ENCODE assay signal across 26 cellular contexts in the genomic region with DNA sequence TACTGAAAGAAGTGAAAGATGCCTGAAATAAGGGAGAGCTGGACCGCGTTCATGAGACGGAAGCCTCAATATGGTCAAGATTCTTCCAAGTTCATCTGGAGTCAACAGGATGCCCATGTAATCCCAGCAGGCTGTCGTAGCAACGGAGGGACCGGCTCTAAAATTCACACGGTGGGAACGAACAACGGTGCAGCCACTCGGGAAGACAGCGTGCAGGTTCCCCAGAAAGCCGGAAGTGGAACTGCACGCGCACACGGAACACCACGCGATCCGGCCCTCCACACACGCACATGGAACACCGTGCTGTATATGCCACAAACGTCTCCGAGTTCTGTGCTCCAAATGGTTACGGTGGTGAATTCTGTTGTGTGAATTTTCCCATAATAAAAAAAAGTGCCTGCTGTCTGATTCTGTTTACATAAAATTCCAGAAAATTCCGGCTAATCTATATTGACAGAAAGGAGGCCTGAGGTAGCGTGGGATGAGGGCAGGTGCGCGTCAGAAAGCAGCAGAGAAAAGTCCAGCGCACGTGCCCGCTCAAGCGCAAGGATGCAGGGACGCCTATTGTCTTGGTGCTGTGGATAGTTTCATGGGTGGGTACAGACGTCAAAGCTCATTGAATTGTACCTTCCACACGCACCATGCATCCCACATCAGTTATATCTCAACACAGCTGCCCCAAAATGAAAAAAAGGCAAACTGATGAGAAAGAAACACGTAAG. TPM values are rescaled to one million over a fixed set of nuclear protein-coding genes. Genes with fewer than 3 reads are reported as not detected.
DNase-seq lines count a peak whose midpoint lies in the region; ATAC-seq and TF ChIP-seq lines count a peak whose summit lies in the region.
"Had no signal": no experiment of that assay in that cellular context is flagged by ENCODE, and none has a peak within 500 bp of the region (broad histone marks: within the 10 kb centered on the region; RNA-seq: fewer than 3 reads in every experiment).

No MANE protein-coding gene starts in this region.

- peaks cover 11% of the 10 kb centered on the region for H3K4me1 ChIP-seq in CD4-positive, CD25-positive, alpha-beta regulatory T cell (ENCODE audit: control insufficient read depth, insufficient read depth, low read length, poor library complexity, severe bottlenecking)
- peaks cover 4% of the 10 kb centered on the region; the same call in 1 of the 2 replicates for H3K4me1 ChIP-seq in GM23248 (ENCODE audit: insufficient read depth)
- H3K4me1 ChIP-seq: esophagus squamous epithelium, left lung, sigmoid colon, transverse colon had no signal

- H3K27me3 Mint-ChIP-seq in CD4-positive, CD25-positive, alpha-beta regulatory T cell: no peaks in the 10 kb centered on the region
- H3K27me3 Mint-ChIP-seq in naive thymus-derived CD8-positive, alpha-beta T cell: no peaks in the 10 kb centered on the region

- peaks cover 0 to 17% (median 3%) of the 10 kb centered on the region in 7 donors for H3K9me3 Mint-ChIP-seq in CD4-positive, CD25-positive, alpha-beta regulatory T cell
- H3K9me3 Mint-ChIP-seq in naive thymus-derived CD8-positive, alpha-beta T cell: peaks cover 0 to 26% (median 13%) of the 10 kb centered on the region in 9 donors

- H3K27ac Mint-ChIP-seq in CD4-positive, CD25-positive, alpha-beta regulatory T cell: peak overlapping the region; percentile 25 to 96 (median 71)
- H3K27ac Mint-ChIP-seq in naive thymus-derived CD8-positive, alpha-beta T cell: peak overlapping the region in 8 of 10 donors; percentile 11 to 97 (median 78)
- H3K27ac Mint-ChIP-seq: nephron had no signal

- no peaks in the 10 kb centered on the region for H4K20me1 ChIP-seq in GM23248 (ENCODE audit: insufficient read depth)

- no peaks in the 10 kb centered on the region for H3K27me3 ChIP-seq in CD4-positive, CD25-positive, alpha-beta regulatory T cell (ENCODE audit: control insufficient read depth, insufficient read depth, low read length)
- H3K27me3 ChIP-seq in GM23248 (replicated peaks; ENCODE audit: insufficient read depth) (no peaks in the 10 kb centered on the region), MG63 (no peaks in the 10 kb centered on the region)
- H3K27me3 ChIP-seq: esophagus squamous epithelium, left lung, sigmoid colon, transverse colon had no signal

- no peaks in the 10 kb centered on the region for H3K79me2 ChIP-seq in GM23248 (ENCODE audit: insufficient read depth)

- no peak overlapping the region for H3K4me3 ChIP-seq in CD4-positive, CD25-positive, alpha-beta regulatory T cell (ENCODE audit: low read depth, low read length)
- H3K4me3 ChIP-seq in GM23248 (no peak overlapping the region), MG63 (no peak overlapping the region)
- H3K4me3 ChIP-seq: esophagus squamous epithelium, left lung, sigmoid colon, transverse colon had no signal

- peaks cover 10 to 24% (median 17%) of the 10 kb centered on the region in 4 donors for H3K4me1 Mint-ChIP-seq in CD4-positive, CD25-positive, alpha-beta regulatory T cell
- H3K4me1 Mint-ChIP-seq in naive thymus-derived CD8-positive, alpha-beta T cell: peaks cover 17 to 35% (median 22%) of the 10 kb centered on the region in 4 donors

- in situ Hi-C loops in GM23248 (cut with MboI): no loop called here

- H3K4me2 ChIP-seq in GM23248 (ENCODE audit: unreplicated experiment): no peak overlapping the region
- H3K4me2 ChIP-seq: KMS-11 had no signal

- no peak overlapping the region for H3K27ac ChIP-seq in CD4-positive, CD25-positive, alpha-beta regulatory T cell (ENCODE audit: insufficient read depth, low read length, poor library complexity, severe bottlenecking)
- H3K27ac ChIP-seq in VCaP (peak overlapping the region; percentile 32; the same call in 1 of the 2 replicates), GM23248 (no peak overlapping the region)
- H3K27ac ChIP-seq: esophagus squamous epithelium, KMS-11, left lung, sigmoid colon, transverse colon, WERI-Rb-1 had no signal

- H3K9me2 ChIP-seq in GM23248 (ENCODE audit: insufficient read depth): no peaks in the 10 kb centered on the region

- WGBS in GM23248 (ENCODE audit: low coverage in 1 of 2, low lambda C conversion rate in 2 of 2, missing lambda C conversion rate in 2 of 2), 2 experiments: 89 to 90% methylated on average over 35 of the region's 35 CpGs

- DNase-seq in activated CD4-positive, CD25-positive, alpha-beta regulatory T cell treated with anti-CD3 and anti-CD28 coated beads, Interleukin-2, amount 50 U/mL, for 72 hours: peak; percentile 7
- no peak for DNase-seq in CD4-positive, CD25-positive, alpha-beta regulatory T cell
- DNase-seq in naive thymus-derived CD8-positive, alpha-beta T cell: no peak
- DNase-seq in NCI-H1105 treated with DMSO at 0.1 percent for 48 hours (lab: John Stamatoyannopoulos, UW): no peak
- no peak for DNase-seq in GM23248
- DNase-seq in MG63: no peak
- DNase-seq: activated CD4-positive, alpha-beta T cell treated with anti-CD3 and anti-CD28 coated beads, Interleukin-2, amount 50 U/mL, for 48 hours; activated gamma-delta T cell; amygdala; cortex of kidney; DMS79 treated with DMSO at 0.1 percent for 48 hours; esophagus squamous epithelium; hypothalamus; MV-4-11; NCI-H1694; NK-92 treated with Interleukin-12 subunit alpha and Interleukin-12 subunit beta, amount 100 ng/mL, for 24 hours; sigmoid colon; transverse colon; WERI-Rb-1 had no signal

- POLR2A ChIA-PET in naive thymus-derived CD8-positive, alpha-beta T cell (lab: Charles Lee): no interaction called here

- 0 out of 2 replicates have a peak, but pooled peaks cover 3% of the 10 kb centered on the region for H3F3A ChIP-seq in GM23248 (ENCODE audit: insufficient read depth)

- H3K4me3 Mint-ChIP-seq in CD4-positive, CD25-positive, alpha-beta regulatory T cell: no peak overlapping the region
- H3K4me3 Mint-ChIP-seq in naive thymus-derived CD8-positive, alpha-beta T cell: peak overlapping the region in 1 of 10 donors; percentile 49
- H3K4me3 Mint-ChIP-seq: mesothelial cell of epicardium, nephron had no signal

- peaks cover 10 to 21% of the 10 kb centered on the region in 2 experiments for H3K9me3 ChIP-seq in CD4-positive, CD25-positive, alpha-beta regulatory T cell (ENCODE audit: control insufficient read depth in 2 of 2, low read length in 2 of 2)
- no peaks in the 10 kb centered on the region for H3K9me3 ChIP-seq in GM23248 (ENCODE audit: low read depth)
- H3K9me3 ChIP-seq in MG63: peaks cover 8% of the 10 kb centered on the region

- TF ChIP-seq CTCF in VCaP (conservative IDR thresholded peaks at IDR 0.05): no peak

- no peak overlapping the region for H3K9ac ChIP-seq in GM23248
- H3K9ac ChIP-seq: KMS-11 had no signal

- no peak overlapping the region for H2AFZ ChIP-seq in GM23248

- peaks cover 12% of the 10 kb centered on the region for H3K36me3 ChIP-seq in CD4-positive, CD25-positive, alpha-beta regulatory T cell (ENCODE audit: control insufficient read depth, insufficient read depth, low read length)
- H3K36me3 ChIP-seq in GM23248 (ENCODE audit: low read depth) (no peaks in the 10 kb centered on the region), MG63 (peaks cover 9% of the 10 kb centered on the region)

- no peak for ATAC-seq in activated CD4-positive, CD25-positive, alpha-beta regulatory T cell treated with anti-CD3 and anti-CD28 coated beads, Interleukin-2, amount 50 U/mL, for 24 hours
- no peak for ATAC-seq in CD4-positive, CD25-positive, alpha-beta regulatory T cell (ENCODE audit: low read depth in 2 of 2)
- ATAC-seq in naive thymus-derived CD8-positive, alpha-beta T cell: no peak
- ATAC-seq: left lung, Panc1 had no signal

- peaks cover 21% of the 10 kb centered on the region for H3K36me3 Mint-ChIP-seq in CD4-positive, CD25-positive, alpha-beta regulatory T cell
- peaks cover 19 to 40% (median 31%) of the 10 kb centered on the region in 3 donors for H3K36me3 Mint-ChIP-seq in naive thymus-derived CD8-positive, alpha-beta T cell

RNA-seq across cellular contexts. Expression of gene PPP2R3B, which starts 31.2 kb away (rescaled TPM):
- total RNA-seq in CD4-positive, CD25-positive, alpha-beta regulatory T cell: 23.5 TPM
- 1 to 10 TPM; 4.8 to 9.9 (median 7.0) TPM for polyA plus RNA-seq in CD4-positive, CD25-positive, alpha-beta regulatory T cell
- total RNA-seq in naive thymus-derived CD8-positive, alpha-beta T cell: 10 to 100 TPM; 52.9 to 56.4 TPM
- polyA plus RNA-seq in naive thymus-derived CD8-positive, alpha-beta T cell: 10 to 100 TPM in 1 of 3 donors, 1 to 10 TPM in 2; 7.4 to 12.9 (median 9.2) TPM
- 16.6 and 20.5 TPM in 2 replicates for total RNA-seq in GM23248 (2014; rRNA removed; shearing (Covaris generic))
- polyA plus RNA-seq in GM23248 (2016; fragmentation: Nextera tagmentation; extraction: Ambion mirVana): 4.7 and 7.4 TPM in 2 replicates
- total RNA-seq in MG63 (2014; rRNA removed; shearing (Covaris generic); ENCODE audit: low replicate concordance): 21.5 and 31.7 TPM in 2 replicates

RNA-seq across cellular contexts. Expression of gene GTPBP6, which starts 36.9 kb away (rescaled TPM):
- total RNA-seq in CD4-positive, CD25-positive, alpha-beta regulatory T cell: 62.2 TPM
- polyA plus RNA-seq in CD4-positive, CD25-positive, alpha-beta regulatory T cell: 10 to 100 TPM; 29.7 to 42.8 (median 35.6) TPM
- 100 to 1,000 TPM in 1 of 2 experiments, 10 to 100 TPM in 1; 98.5 to 101 TPM for total RNA-seq in naive thymus-derived CD8-positive, alpha-beta T cell
- polyA plus RNA-seq in naive thymus-derived CD8-positive, alpha-beta T cell: 10 to 100 TPM; 37.2 to 62.7 (median 45.6) TPM
- total RNA-seq in GM23248 (2014; rRNA removed; shearing (Covaris generic)): 32.4 and 34.5 TPM in 2 replicates
- polyA plus RNA-seq in GM23248 (2016; fragmentation: Nextera tagmentation; extraction: Ambion mirVana): 28.1 TPM in 2 replicates
- 64.5 and 79.5 TPM in 2 replicates for total RNA-seq in MG63 (2014; rRNA removed; shearing (Covaris generic); ENCODE audit: low replicate concordance)
